Comparison of ENCODE assay signal across 8 cellular contexts in genomic region chrX:40012800-40013682, GRCh38.
A peak's percentile ranks its signal among the peaks of the same experiment; 100 is the strongest.
DNase-seq lines count a peak whose midpoint lies in the region; ATAC-seq and TF ChIP-seq lines count a peak whose summit lies in the region.

No MANE protein-coding gene starts in this region.

- TF ChIP-seq CTCF in 22Rv1 (IDR thresholded peaks at IDR 0.05) = no peak
- TF ChIP-seq CTCF in GM12865 (IDR thresholded peaks at IDR 0.05; ENCODE audit: insufficient read depth, low read depth, low read length, missing control alignments) = no peak

- ATAC-seq in HG03135 (IDR thresholded peaks at IDR 0.05; ENCODE audit: unreplicated experiment) = peak; percentile 39
- peak; percentile 69 for ATAC-seq in left ventricle myocardium superior

- H3K9me3 ChIP-seq in adipocyte (ENCODE audit: control insufficient read depth, low read length) = peaks cover 12% of the 10 kb centered on the region

- peak overlapping the region; percentile 75 for H3K9ac ChIP-seq in adipocyte (ENCODE audit: low read length)

- intact Hi-C loops in left ventricle myocardium superior (cut with micrococcal nuclease) = loop anchor here (10.0 kb wide), 1 partner anchor 52 kb away; no protein-coding TSS in a partner anchor

- H3K4me3 ChIP-seq in GM12865 (ENCODE audit: low read depth, low read length) (peak overlapping the region; percentile 71), adipocyte (ENCODE audit: low read length) (peak overlapping the region; percentile 75)

- DNase-seq in GM12865 (ENCODE audit: low read depth) (peak; percentile 77), NOMO-1 (lab: John Stamatoyannopoulos, UW; ENCODE audit: unreplicated experiment in 2 of 2) (peak; percentile 57 to 77), adipocyte (ENCODE audit: low read depth) (peak; percentile 70), left ventricle myocardium superior (peak; percentile 78), renal cortical epithelial cell (ENCODE audit: low read depth) (peak; percentile 23), midbrain (lab: John Stamatoyannopoulos, UW) (no peak)

- H3K27me3 ChIP-seq in adipocyte (replicated peaks; ENCODE audit: control insufficient read depth, insufficient read depth, low read length) = peaks cover 13% of the 10 kb centered on the region

- peaks cover 17% of the 10 kb centered on the region for H3K4me1 ChIP-seq in adipocyte (ENCODE audit: control insufficient read depth, insufficient read depth, low read length)

- peak overlapping the region; percentile 92 for H3K27ac ChIP-seq in 22Rv1

- no peaks in the 10 kb centered on the region for H3K36me3 ChIP-seq in adipocyte (ENCODE audit: control insufficient read depth, insufficient read depth, low read length, severe bottlenecking)
